20 cellular contexts compared by ENCODE assay signal in the genomic region with DNA sequence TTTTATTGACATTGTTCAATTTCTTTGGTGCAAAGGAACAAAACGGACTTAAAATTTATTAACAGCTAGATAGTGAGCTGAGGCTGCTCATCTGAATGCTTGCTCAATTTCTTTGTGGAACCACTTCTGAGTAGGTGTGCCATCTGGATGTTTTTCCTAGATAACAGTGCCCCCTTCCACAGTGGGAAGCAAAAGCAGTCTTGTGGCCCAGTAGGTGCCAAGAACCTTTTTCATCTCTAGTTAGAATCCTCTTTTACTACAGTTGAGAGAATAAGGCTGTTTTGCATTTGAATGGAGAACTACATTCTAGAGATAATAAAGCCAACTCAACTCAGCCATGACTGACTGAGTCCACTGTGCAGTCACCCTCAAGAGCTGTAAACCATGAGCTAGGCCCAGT. TPM values are rescaled to one million over a fixed set of nuclear protein-coding genes. Genes with fewer than 3 reads are reported as not detected.
DNase-seq lines count a peak whose midpoint lies in the region; ATAC-seq and TF ChIP-seq lines count a peak whose summit lies in the region.
"Had no signal": no experiment of that assay in that cellular context is flagged by ENCODE, and none has a peak within 500 bp of the region (broad histone marks: within the 10 kb centered on the region; RNA-seq: fewer than 3 reads in every experiment).

No MANE protein-coding gene starts in this region.

- H3K27me3 Mint-ChIP-seq in activated CD8-positive, alpha-beta memory T cell treated with anti-CD3 and anti-CD28 coated beads, Interleukin-2, amount 10 ng/mL, durations not matched to agents 7 days and 5 days: no peaks in the 10 kb centered on the region
- H3K27me3 Mint-ChIP-seq: memory B cell had no signal

- TF ChIP-seq POLR2A in thyroid gland (IDR thresholded peaks at IDR 0.05): no peak

- intact Hi-C loops in thyroid gland (cut with DNase I): no loop called here

- H3K36me3 Mint-ChIP-seq in activated CD8-positive, alpha-beta memory T cell treated with anti-CD3 and anti-CD28 coated beads, Interleukin-2, amount 10 ng/mL, durations not matched to agents 7 days and 5 days: no peaks in the 10 kb centered on the region
- H3K36me3 Mint-ChIP-seq: CD8-positive, alpha-beta T cell; memory B cell; stimulated activated effector memory CD8-positive, alpha-beta T cell treated with anti-CD3 and anti-CD28 coated beads, Interleukin-12 subunit alpha, Interleukin-12 subunit beta, amount 100 ng/mL, for 72 hours had no signal

- WGBS in thyroid gland, 2 donors: 79 to 86% methylated on average over 1 of the region's 1 CpG

- H3K9me3 ChIP-seq in thyroid gland: no peaks in the 10 kb centered on the region
- H3K9me3 ChIP-seq: A549, sigmoid colon had no signal

- H3K4me3 ChIP-seq in choroid plexus epithelial cell (ENCODE audit: low read depth, low read length) (no peak overlapping the region), thyroid gland (replicated peaks in 1 of 3) (no peak overlapping the region)
- H3K4me3 ChIP-seq: A549, sigmoid colon had no signal

- no peak overlapping the region for H3K4me3 Mint-ChIP-seq in activated CD8-positive, alpha-beta memory T cell treated with anti-CD3 and anti-CD28 coated beads, Interleukin-2, amount 10 ng/mL, durations not matched to agents 7 days and 5 days
- H3K4me3 Mint-ChIP-seq: CD8-positive, alpha-beta T cell; memory B cell; stimulated activated effector memory CD8-positive, alpha-beta T cell treated with anti-CD3 and anti-CD28 coated beads, Interleukin-12 subunit alpha, Interleukin-12 subunit beta, amount 100 ng/mL, for 72 hours had no signal

- H3K4me1 ChIP-seq in thyroid gland: peaks cover 8 to 14% of the 10 kb centered on the region in 2 donors

- TF ChIP-seq CTCF in choroid plexus epithelial cell (conservative IDR thresholded peaks at IDR 0.05; ENCODE audit: low read depth, low read length): peak; percentile 14
- peak in 1 of 6 experiments; percentile 6 for TF ChIP-seq CTCF in thyroid gland (IDR thresholded peaks at IDR 0.05)

- peaks cover 10 to 31% of the 10 kb centered on the region in 2 donors for H3K36me3 ChIP-seq in thyroid gland

- ATAC-seq in GM18517 (IDR thresholded peaks at IDR 0.05; ENCODE audit: unreplicated experiment): no peak
- ATAC-seq in GM19455 (IDR thresholded peaks at IDR 0.05; ENCODE audit: unreplicated experiment): no peak
- no peak for ATAC-seq in activated CD8-positive, alpha-beta memory T cell treated with anti-CD3 and anti-CD28 coated beads, Interleukin-2, amount 10 ng/mL, durations not matched to agents 7 days and 5 days
- ATAC-seq: A549; CD8-positive, alpha-beta T cell; stimulated activated effector memory CD8-positive, alpha-beta T cell treated with anti-CD3 and anti-CD28 coated beads, Interleukin-12 subunit alpha, Interleukin-12 subunit beta, amount 100 ng/mL, for 72 hours had no signal

- DNase-seq in NCI-H82 (lab: John Stamatoyannopoulos, UW): peak; percentile 5
- no peak for DNase-seq in NCI-H82 treated with DMSO at 0.1 percent for 48 hours (lab: John Stamatoyannopoulos, UW; ENCODE audit: unreplicated experiment)
- peak; percentile 43 for DNase-seq in NCI-H226
- peak; percentile 39 for DNase-seq in choroid plexus epithelial cell (ENCODE audit: low read depth)
- DNase-seq in thyroid gland: no peak
- no peak for DNase-seq in activated CD8-positive, alpha-beta memory T cell treated with anti-CD3 and anti-CD28 coated beads, Interleukin-2, amount 10 ng/mL, durations not matched to agents 7 days and 5 days
- DNase-seq: activated CD4-positive, alpha-beta T cell treated with anti-CD3 and anti-CD28 coated beads, Interleukin-2, amount 50 U/mL, for 48 hours; CD8-positive, alpha-beta T cell; H7; NCI-H1436 treated with DMSO at 0.1 percent for 48 hours; NCI-H748 treated with DMSO at 0.1 percent for 48 hours; sigmoid colon; T-helper 9 cell had no signal

- peak overlapping the region in 2 of 3 donors; percentile 37 to 64 for H3K27ac ChIP-seq in thyroid gland
- H3K27ac ChIP-seq: A549, KMS-11, sigmoid colon had no signal

- H3K27ac Mint-ChIP-seq in activated CD8-positive, alpha-beta memory T cell treated with anti-CD3 and anti-CD28 coated beads, Interleukin-2, amount 10 ng/mL, durations not matched to agents 7 days and 5 days: no peak overlapping the region
- H3K27ac Mint-ChIP-seq: activated T-helper 2 cell treated with anti-CD3 and anti-CD28 coated beads, Interferon-gamma antibody, Interleukin-2, Interleukin-4, amounts not matched to agents 10 μg/mL and 5 μg/mL and 100 μg/mL, durations not matched to agents 14 hours and 24 hours and 36 hours; CD8-positive, alpha-beta T cell; memory B cell; stimulated activated effector memory CD8-positive, alpha-beta T cell treated with anti-CD3 and anti-CD28 coated beads, Interleukin-12 subunit alpha, Interleukin-12 subunit beta, amount 100 ng/mL, for 72 hours had no signal

- CTCF ChIA-PET in activated CD8-positive, alpha-beta memory T cell treated with anti-CD3 and anti-CD28 coated beads, Interleukin-2, amount 10 ng/mL, durations not matched to agents 7 days and 5 days (lab: Charles Lee): no interaction called here

- no peaks in the 10 kb centered on the region for H3K9me3 Mint-ChIP-seq in activated CD8-positive, alpha-beta memory T cell treated with anti-CD3 and anti-CD28 coated beads, Interleukin-2, amount 10 ng/mL, durations not matched to agents 7 days and 5 days (ENCODE audit: low read depth)
- H3K9me3 Mint-ChIP-seq: activated T-helper 2 cell treated with anti-CD3 and anti-CD28 coated beads, Interferon-gamma antibody, Interleukin-2, Interleukin-4, amounts not matched to agents 10 μg/mL and 5 μg/mL and 100 μg/mL, durations not matched to agents 14 hours and 24 hours and 36 hours; CD8-positive, alpha-beta T cell; memory B cell; stimulated activated effector memory CD8-positive, alpha-beta T cell treated with anti-CD3 and anti-CD28 coated beads, Interleukin-12 subunit alpha, Interleukin-12 subunit beta, amount 100 ng/mL, for 72 hours had no signal

- H3K4me1 Mint-ChIP-seq in activated CD8-positive, alpha-beta memory T cell treated with anti-CD3 and anti-CD28 coated beads, Interleukin-2, amount 10 ng/mL, durations not matched to agents 7 days and 5 days: no peaks in the 10 kb centered on the region
- H3K4me1 Mint-ChIP-seq: memory B cell; stimulated activated effector memory CD8-positive, alpha-beta T cell treated with anti-CD3 and anti-CD28 coated beads, Interleukin-12 subunit alpha, Interleukin-12 subunit beta, amount 100 ng/mL, for 72 hours had no signal

- no peaks in the 10 kb centered on the region for H3K27me3 ChIP-seq in thyroid gland
- H3K27me3 ChIP-seq: sigmoid colon had no signal

RNA-seq across cellular contexts. Expression of a gene that starts 13.3 kb away (rescaled TPM):
- 100 to 1,000 TPM in 2 of 4 donors, 10 to 100 TPM in 2; 59.4 to 132 (median 99.0) TPM for total RNA-seq in thyroid gland
- total RNA-seq in activated CD8-positive, alpha-beta memory T cell treated with anti-CD3 and anti-CD28 coated beads, Interleukin-2, amount 10 ng/mL, durations not matched to agents 7 days and 5 days: under 1 TPM in 1 of 2 experiments, not detected in 1; 0.23 TPM
- total RNA-seq: CD8-positive, alpha-beta T cell had no signal

Comparison
In these comparisons a context has a peak if more than half of its experiments do, and no peak if none do; other contexts are left out.
1. DNase-seq: peak in NCI-H82 (single experiment), NCI-H226 (single experiment) and choroid plexus epithelial cell (single experiment); none in NCI-H82 treated with DMSO at 0.1 percent for 48 hours (single experiment), thyroid gland (0 of 2) and activated CD8-positive, alpha-beta memory T cell treated with anti-CD3 and anti-CD28 coated beads, Interleukin-2, amount 10 ng/mL, durations not matched to agents 7 days and 5 days (single experiment).
2. RNA of a gene that starts 13.3 kb away (total RNA-seq): 59.4 to 132 TPM in thyroid gland; 0.23 TPM in activated CD8-positive, alpha-beta memory T cell treated with anti-CD3 and anti-CD28 coated beads, Interleukin-2, amount 10 ng/mL, durations not matched to agents 7 days and 5 days; every median in the first group is over 10 times any median in the second.